Comparison of ENCODE assay signal across 22 cellular contexts in genomic region chr3:138030881-138031280, GRCh38. TPM values are rescaled to one million over a fixed set of nuclear protein-coding genes. Genes with fewer than 3 reads are reported as not detected.
DNase-seq lines count a peak whose midpoint lies in the region.
"Had no signal": no experiment of that assay in that cellular context is flagged by ENCODE, and none has a peak within 500 bp of the region (broad histone marks: within the 10 kb centered on the region; RNA-seq: fewer than 3 reads in every experiment).

No MANE protein-coding gene starts in this region.

- H3K27me3 ChIP-seq in mesenchymal stem cell (ENCODE audit: control insufficient read depth in 1 of 2, insufficient read depth in 1 of 2, low read length in 2 of 2): no peaks in the 10 kb centered on the region
- H3K27me3 ChIP-seq in trophoblast cell (ENCODE audit: insufficient read depth, low read length): no peaks in the 10 kb centered on the region
- H3K27me3 ChIP-seq: BE2C, BLaER1 had no signal

- H2BK5ac ChIP-seq in mesenchymal stem cell (ENCODE audit: low read depth, low read length, poor library complexity, severe bottlenecking) (no peak overlapping the region), trophoblast cell (ENCODE audit: low read depth, low read length, poor library complexity) (no peak overlapping the region)

- H3K23ac ChIP-seq in mesenchymal stem cell (ENCODE audit: low read length in 2 of 2) (no peak overlapping the region), trophoblast cell (ENCODE audit: low read length) (no peak overlapping the region)

- H2BK12ac ChIP-seq in mesenchymal stem cell (ENCODE audit: low read length in 2 of 2) (no peak overlapping the region), trophoblast cell (ENCODE audit: low read length) (no peak overlapping the region)

- no peak overlapping the region for H3K18ac ChIP-seq in mesenchymal stem cell (ENCODE audit: low read depth in 1 of 2, low read length in 2 of 2)
- no peak overlapping the region for H3K18ac ChIP-seq in trophoblast cell (ENCODE audit: low read length)

- H3K36me3 ChIP-seq in mesenchymal stem cell (ENCODE audit: control insufficient read depth in 1 of 2, insufficient read depth in 2 of 2, low read depth in 1 of 2, low read length in 2 of 2) (peaks cover 14 to 19% of the 10 kb centered on the region in 2 experiments), trophoblast cell (ENCODE audit: control insufficient read depth in 1 of 2, insufficient read depth in 2 of 2, low read length in 2 of 2) (no peaks in the 10 kb centered on the region)
- H3K36me3 ChIP-seq: BE2C, BLaER1 had no signal

- H3K4me3 ChIP-seq in mesenchymal stem cell (ENCODE audit: insufficient read depth in 1 of 2, low read depth in 1 of 2, low read length in 2 of 2): no peak overlapping the region
- H3K4me3 ChIP-seq in trophoblast cell (ENCODE audit: low read depth, low read length): no peak overlapping the region
- H3K4me3 ChIP-seq: BLaER1 had no signal

- DNase-seq in M059J (ENCODE audit: low read depth) (peak; percentile 30), mesenchymal stem cell (no peak), trophoblast cell (peak; percentile 90 to 91), islet precursor cell (no peak), OCI-M2 (lab: John Stamatoyannopoulos, UW; ENCODE audit: unreplicated experiment) (no peak), NCI-H1417 treated with DMSO at 0.1 percent for 48 hours (lab: John Stamatoyannopoulos, UW) (no peak)
- DNase-seq: 8988T; ACHN; BE2C; C1 segment of cervical spinal cord; CD4-positive, alpha-beta memory T cell; CD4-positive, CD25-positive, alpha-beta regulatory T cell; CD8-positive, alpha-beta memory T cell; COR-L47; DMS 273 treated with DMSO at 0.1 percent for 48 hours; DMS153; DMS79 treated with DMSO at 0.1 percent for 48 hours; GF-D8 had no signal

- no peak overlapping the region for H2AK5ac ChIP-seq in mesenchymal stem cell (ENCODE audit: low read length, severe bottlenecking)
- no peak overlapping the region for H2AK5ac ChIP-seq in trophoblast cell (ENCODE audit: low read length)

- H4K91ac ChIP-seq in mesenchymal stem cell (ENCODE audit: low read length): no peak overlapping the region
- H4K91ac ChIP-seq in trophoblast cell (ENCODE audit: low read depth, low read length): no peak overlapping the region

- H3K4ac ChIP-seq in mesenchymal stem cell (ENCODE audit: low read depth in 1 of 2, low read length in 2 of 2) (no peak overlapping the region), trophoblast cell (ENCODE audit: low read depth, low read length) (no peak overlapping the region)

- H3K4me2 ChIP-seq in mesenchymal stem cell (ENCODE audit: low read length, poor library complexity, severe bottlenecking) (no peak overlapping the region), trophoblast cell (ENCODE audit: low read length) (no peak overlapping the region)
- H3K4me2 ChIP-seq: BLaER1 had no signal

- H3K9me3 ChIP-seq in mesenchymal stem cell (ENCODE audit: control insufficient read depth, low read length) (no peaks in the 10 kb centered on the region), trophoblast cell (ENCODE audit: insufficient read depth, low read depth, low read length) (no peaks in the 10 kb centered on the region)
- H3K9me3 ChIP-seq: BE2C, BLaER1 had no signal

- H3K4me1 ChIP-seq in mesenchymal stem cell (ENCODE audit: control insufficient read depth, insufficient read depth, low read depth, low read length) (peaks cover 2% of the 10 kb centered on the region), trophoblast cell (ENCODE audit: control insufficient read depth in 1 of 2, insufficient read depth in 2 of 2, low read length in 2 of 2) (no peaks in the 10 kb centered on the region)
- H3K4me1 ChIP-seq: BE2C, BLaER1 had no signal

- WGBS in mesenchymal stem cell: 92% methylated on average over 9 of the region's 9 CpGs
- WGBS in trophoblast cell (ENCODE audit: extremely low coverage, insufficient coverage, insufficient read length): no CpG with 5 or more reads among the region's 9 CpGs

- H3K14ac ChIP-seq in mesenchymal stem cell (ENCODE audit: low read length in 2 of 2) (no peak overlapping the region), trophoblast cell (ENCODE audit: low read length) (no peak overlapping the region)

- H2BK15ac ChIP-seq in mesenchymal stem cell (ENCODE audit: low read depth, poor library complexity, severe bottlenecking): no peak overlapping the region

- H3K27ac ChIP-seq in mesenchymal stem cell (ENCODE audit: low read length, poor library complexity, severe bottlenecking) (no peak overlapping the region), trophoblast cell (ENCODE audit: low read depth, low read length) (no peak overlapping the region)
- H3K27ac ChIP-seq: BLaER1 had no signal

- H3K9ac ChIP-seq in mesenchymal stem cell (ENCODE audit: low read length) (no peak overlapping the region), trophoblast cell (ENCODE audit: low read length) (no peak overlapping the region)
- H3K9ac ChIP-seq: BLaER1 had no signal

- H2AFZ ChIP-seq in mesenchymal stem cell (ENCODE audit: low read depth, low read length): no peak overlapping the region
- H2AFZ ChIP-seq in trophoblast cell (ENCODE audit: insufficient read depth, low read length, poor library complexity): no peak overlapping the region

- no peaks in the 10 kb centered on the region for H3K79me2 ChIP-seq in trophoblast cell (ENCODE audit: control insufficient read depth, insufficient read depth, low read length, poor library complexity)

- H3K79me1 ChIP-seq in mesenchymal stem cell (replicated peaks; ENCODE audit: low read length, poor library complexity, severe bottlenecking) (no peaks in the 10 kb centered on the region), trophoblast cell (ENCODE audit: low read length) (no peaks in the 10 kb centered on the region)

- H4K8ac ChIP-seq in mesenchymal stem cell (ENCODE audit: low read length) (peak overlapping the region; percentile 23), trophoblast cell (ENCODE audit: low read depth, low read length) (no peak overlapping the region)

- no peak overlapping the region for H2BK120ac ChIP-seq in mesenchymal stem cell (ENCODE audit: low read depth, low read length)
- H2BK120ac ChIP-seq in trophoblast cell (ENCODE audit: insufficient read depth, low read length, poor library complexity): no peak overlapping the region

- H4K12ac ChIP-seq in trophoblast cell (ENCODE audit: low read depth, low read length): no peak overlapping the region

RNA-seq across cellular contexts. Expression of gene CLDN18, which starts 20.9 kb away (rescaled TPM):
- total RNA-seq in M059J (2014; rRNA removed; shearing (Covaris generic)): not detected in 2 replicates
- polyA plus RNA-seq in mesenchymal stem cell (2013, experiment 1 of 2): not detected
- polyA plus RNA-seq in mesenchymal stem cell (2013, experiment 2 of 2): not detected
- not detected in 2 replicates for polyA plus RNA-seq in trophoblast cell (2013)
- total RNA-seq: A673; CD4-positive, alpha-beta memory T cell; CD4-positive, CD25-positive, alpha-beta regulatory T cell; CD8-positive, alpha-beta memory T cell had no signal
- polyA plus RNA-seq: AG04450; CD14-positive monocyte; CD4-positive, alpha-beta memory T cell; CD4-positive, CD25-positive, alpha-beta regulatory T cell; CD8-positive, alpha-beta memory T cell had no signal

Comparison
In these comparisons a context has a peak if more than half of its experiments do, and no peak if none do; other contexts are left out.
1. DNase-seq: peak in M059J (single experiment) and trophoblast cell (2 of 2); none in mesenchymal stem cell (single experiment), islet precursor cell (single experiment), OCI-M2 (single experiment) and NCI-H1417 treated with DMSO at 0.1 percent for 48 hours (single experiment).